Comparison of ENCODE assay signal across 1 cellular context in the genomic region with DNA sequence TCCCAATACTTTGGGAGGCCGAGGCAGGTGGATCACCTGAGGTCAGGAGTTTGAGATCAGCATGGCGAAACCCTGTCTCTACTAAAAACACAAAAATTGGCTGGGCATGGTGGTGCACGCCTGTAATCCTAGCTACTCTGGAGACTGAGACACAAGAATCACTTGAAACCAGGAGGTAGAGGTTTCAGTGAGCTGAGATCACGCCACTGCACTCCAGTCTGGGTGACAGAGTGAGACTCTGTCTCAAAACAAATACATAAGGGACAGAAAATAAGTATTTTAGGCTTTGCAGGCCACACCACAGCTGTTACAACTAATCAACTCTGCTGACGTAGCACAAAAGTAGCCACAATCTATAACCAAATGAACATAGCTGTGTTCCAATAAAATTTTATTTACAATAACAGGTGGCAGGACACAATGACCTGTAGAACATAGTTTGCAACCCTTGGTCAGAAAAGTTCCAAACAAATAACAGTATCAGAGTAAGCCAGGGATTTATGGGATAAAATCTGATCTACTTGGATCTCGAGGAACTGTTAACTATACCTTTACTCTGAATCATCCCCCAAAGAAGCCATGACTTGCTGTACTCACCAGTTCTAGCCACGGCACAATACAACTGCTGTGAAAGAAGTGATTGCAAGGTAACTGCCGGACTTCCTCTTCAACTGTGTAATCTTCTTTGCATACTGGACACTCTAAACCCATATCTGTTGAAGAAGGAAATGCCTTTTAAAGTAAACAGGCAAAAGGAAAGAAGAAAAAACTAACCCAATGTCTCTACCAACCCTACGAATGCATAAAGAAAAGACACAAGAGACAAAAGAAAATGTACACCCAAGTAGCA.
TF ChIP-seq lines count a peak whose summit lies in the region.

No MANE protein-coding gene starts in this region.

TF ChIP-seq in K562, 482 proteins besides CTCF, POLR2A, EP300 and RAD21:
- TF ChIP-seq MAFF (IDR thresholded peaks at IDR 0.05; ENCODE audit: low read length) (peak; percentile 44; the same call in 1 of the 2 replicates), ZNF316 (IDR thresholded peaks at IDR 0.05) (peak; percentile 57), C11orf30 (IDR thresholded peaks at IDR 0.05; ENCODE audit: low read depth) (peak; percentile 36), ZNF77 (CRISPR knock-in tag; IDR thresholded peaks at IDR 0.05) (no peak), MAFK (IDR thresholded peaks at IDR 0.05; ENCODE audit: low read length) (peak; percentile 28; the same call in 1 of the 2 replicates), MAFG (tag; conservative IDR thresholded peaks at IDR 0.05) (peak; percentile 40; the same call in 1 of the 2 replicates), SPI1 (IDR thresholded peaks at IDR 0.05; ENCODE audit: borderline replicate concordance, low read depth, low read length) (peak; percentile 27; the same call in 1 of the 2 replicates)
- TF ChIP-seq, protein P1, sequence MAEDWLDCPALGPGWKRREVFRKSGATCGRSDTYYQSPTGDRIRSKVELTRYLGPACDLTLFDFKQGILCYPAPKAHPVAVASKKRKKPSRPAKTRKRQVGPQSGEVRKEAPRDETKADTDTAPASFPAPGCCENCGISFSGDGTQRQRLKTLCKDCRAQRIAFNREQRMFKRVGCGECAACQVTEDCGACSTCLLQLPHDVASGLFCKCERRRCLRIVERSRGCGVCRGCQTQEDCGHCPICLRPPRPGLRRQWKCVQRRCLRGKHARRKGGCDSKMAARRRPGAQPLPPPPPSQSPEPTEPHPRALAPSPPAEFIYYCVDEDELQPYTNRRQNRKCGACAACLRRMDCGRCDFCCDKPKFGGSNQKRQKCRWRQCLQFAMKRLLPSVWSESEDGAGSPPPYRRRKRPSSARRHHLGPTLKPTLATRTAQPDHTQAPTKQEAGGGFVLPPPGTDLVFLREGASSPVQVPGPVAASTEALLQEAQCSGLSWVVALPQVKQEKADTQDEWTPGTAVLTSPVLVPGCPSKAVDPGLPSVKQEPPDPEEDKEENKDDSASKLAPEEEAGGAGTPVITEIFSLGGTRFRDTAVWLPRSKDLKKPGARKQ (CRISPR knock-in tag; IDR thresholded peaks at IDR 0.05), result no peak
